Comparison of ENCODE assay signal across 25 cellular contexts in the genomic region with DNA sequence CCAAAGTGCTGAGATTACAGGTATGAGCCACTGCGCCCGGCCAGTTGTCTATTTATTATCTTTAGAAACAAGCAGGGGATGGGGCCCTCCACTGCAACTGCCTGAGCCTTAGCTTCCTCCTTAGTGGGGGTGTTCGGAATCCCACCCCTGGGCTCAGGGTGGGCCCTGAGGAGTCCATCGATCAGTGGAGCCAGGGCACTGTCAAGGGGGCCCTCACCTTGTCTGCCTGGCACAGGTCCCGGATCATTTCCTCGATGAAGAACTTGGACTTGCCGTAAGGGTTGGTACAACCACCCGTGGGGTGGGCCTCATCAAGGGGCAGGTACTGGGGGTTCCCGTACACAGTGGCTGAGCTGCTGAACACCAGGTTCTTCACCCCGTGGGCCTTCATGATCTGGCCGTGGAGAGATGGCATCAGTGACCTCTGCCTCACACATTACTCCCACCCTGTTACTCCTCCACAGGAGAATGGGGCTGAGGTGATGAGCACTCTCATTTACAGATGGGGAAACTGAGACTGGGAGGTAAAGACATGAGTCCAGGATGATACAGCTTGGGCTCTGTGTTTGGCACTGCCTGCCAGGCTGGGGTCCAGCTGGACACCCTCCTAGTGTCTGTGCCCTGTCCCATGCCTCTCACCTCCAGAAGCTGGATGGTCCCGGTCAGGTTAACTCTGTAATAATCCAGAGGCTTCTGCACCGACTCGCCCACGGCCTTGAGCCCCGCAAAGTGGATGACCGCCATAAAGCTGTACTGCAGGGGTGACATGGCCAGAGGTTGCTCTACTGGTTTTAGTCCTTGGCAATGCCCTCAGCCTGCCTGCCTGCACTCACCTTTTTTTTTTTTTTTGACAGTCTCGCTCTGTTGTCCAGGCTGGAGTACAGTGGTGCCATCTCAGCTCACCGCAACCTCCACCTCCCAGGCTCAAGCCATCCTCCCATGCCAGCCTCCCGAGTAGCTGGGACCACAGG. TPM values are rescaled to one million over a fixed set of nuclear protein-coding genes. Genes with fewer than 3 reads are reported as not detected.
DNase-seq lines count a peak whose midpoint lies in the region; ATAC-seq, FAIRE-seq and TF ChIP-seq lines count a peak whose summit lies in the region.
"Had no signal": no experiment of that assay in that cellular context is flagged by ENCODE, and none has a peak within 500 bp of the region (broad histone marks: within the 10 kb centered on the region; RNA-seq: fewer than 3 reads in every experiment).

No MANE protein-coding gene starts in this region.

- H3K27ac ChIP-seq in breast epithelium = peak overlapping the region; percentile 2 to 92
- H3K27ac ChIP-seq in mammary epithelial cell (ENCODE audit: insufficient read depth, low read depth, low read length) = no peak overlapping the region
- H3K27ac ChIP-seq in K562 (ENCODE audit: extremely low read depth, low read depth, low read length) = no peak overlapping the region
- peak overlapping the region in 1 of 2 donors; percentile 99 for H3K27ac ChIP-seq in mucosa of rectum (ENCODE audit: low read depth in 2 of 2, low read length in 2 of 2)
- H3K27ac ChIP-seq in upper lobe of right lung = peak overlapping the region; percentile 11
- no peak overlapping the region for H3K27ac ChIP-seq in caudate nucleus (ENCODE audit: low read depth, low read length)
- H3K27ac ChIP-seq: right atrium auricular region had no signal

- H3K9me1 ChIP-seq in K562 (ENCODE audit: control insufficient read depth, insufficient read depth, low read length) = peaks cover 5% of the 10 kb centered on the region

- no peaks in the 10 kb centered on the region for H3K27me3 ChIP-seq in breast epithelium
- no peaks in the 10 kb centered on the region for H3K27me3 ChIP-seq in mammary epithelial cell (ENCODE audit: insufficient read depth, low read length)
- H3K27me3 ChIP-seq in K562 (ENCODE audit: control insufficient read depth in 2 of 2, insufficient read depth in 2 of 2, low read length in 2 of 2) = no peaks in the 10 kb centered on the region
- H3K27me3 ChIP-seq in mucosa of rectum (ENCODE audit: control insufficient read depth in 2 of 2, insufficient read depth in 2 of 2, low read length in 2 of 2) = no peaks in the 10 kb centered on the region
- no peaks in the 10 kb centered on the region for H3K27me3 ChIP-seq in upper lobe of right lung
- H3K27me3 ChIP-seq: MG63, right atrium auricular region had no signal

- H3K9ac ChIP-seq in mammary epithelial cell (ENCODE audit: insufficient read depth, low read length) (no peak overlapping the region), K562 (ENCODE audit: insufficient read depth in 1 of 2, low read depth in 2 of 2, low read length in 2 of 2) (no peak overlapping the region; a peak in 1 of 4 replicates), mucosa of rectum (ENCODE audit: low read depth in 1 of 2, low read length in 2 of 2) (peak overlapping the region in 1 of 2 donors; percentile 98)

- in situ Hi-C loops in mammary epithelial cell (cut with MboI; ENCODE audit: low sequenced_read_pairs in 2 of 2) (no loop called here), K562 (cut with MboI) (no loop called here)

- POLR2A ChIA-PET in K562 (lab: Yijun Ruan, JAX) = interaction anchor here (0.6 to 10.2 kb wide), 8 partner anchors 7 to 162 kb away, joined by 3 to 197 read pairs (median 6); a partner anchor contains a TSS

- TF ChIP-seq POLR2A in breast epithelium (IDR thresholded peaks at IDR 0.05) (no peak), K562 (conservative IDR thresholded peaks at IDR 0.05) (no peak; the same call in 1 of the 2 replicates)

- H3K79me2 ChIP-seq in mammary epithelial cell (ENCODE audit: insufficient read depth, low read length) = peaks cover 38% of the 10 kb centered on the region
- H3K79me2 ChIP-seq in K562 (ENCODE audit: control insufficient read depth, insufficient read depth, low read length) = peaks cover 33% of the 10 kb centered on the region

- dilution Hi-C loops in mammary epithelial cell (cut with HindIII; ENCODE audit: low sequenced_read_pairs) = no loop called here

- TF ChIP-seq CTCF in breast epithelium (IDR thresholded peaks at IDR 0.05) = no peak
- TF ChIP-seq CTCF in mammary epithelial cell (conservative IDR thresholded peaks at IDR 0.05 in 1 of 2, IDR thresholded peaks at IDR 0.05 in 1 of 2; ENCODE audit: extremely low read depth in 1 of 2, insufficient read depth in 1 of 2, low read depth in 1 of 2, low read length in 2 of 2) = no peak
- no peak for TF ChIP-seq CTCF in K562 (IDR thresholded peaks at IDR 0.05 in 2 of 3, conservative IDR thresholded peaks at IDR 0.05 in 1 of 3; ENCODE audit: insufficient read depth in 2 of 3, low read depth in 1 of 3, low read length in 3 of 3)
- TF ChIP-seq CTCF in upper lobe of right lung (IDR thresholded peaks at IDR 0.05) = no peak

- H2AFZ ChIP-seq in mammary epithelial cell (ENCODE audit: low read depth, low read length) = no peak overlapping the region
- no peak overlapping the region for H2AFZ ChIP-seq in K562 (ENCODE audit: low read depth, low read length)

- TF ChIP-seq RAD21 in K562 (CRISPR knock-in tag; conservative IDR thresholded peaks at IDR 0.05 in 1 of 2, IDR thresholded peaks at IDR 0.05 in 1 of 2) = no peak

- no peak for DNase-seq in breast epithelium (ENCODE audit: low spot score in 2 of 2)
- no peak for DNase-seq in mammary epithelial cell
- no peak for DNase-seq in K562 (ENCODE audit: extremely low read depth in 1 of 4, low spot score in 3 of 4)
- DNase-seq in upper lobe of right lung = no peak
- no peak for DNase-seq in NCI-H2227 treated with DMSO at 0.1 percent for 48 hours (lab: John Stamatoyannopoulos, UW)
- DNase-seq in caudate nucleus (lab: John Stamatoyannopoulos, UW) = no peak
- DNase-seq in retina = no peak
- DNase-seq: activated CD8-positive, alpha-beta memory T cell treated with anti-CD3 and anti-CD28 coated beads for 24 hours; activated gamma-delta T cell treated with Interleukin-2 at 50 U/mL for 16 hours; amniotic stem cell; cortex of kidney; hippocampal formation; immature natural killer cell; KBM-7; MG63; naive thymus-derived CD4-positive, alpha-beta T cell; NCI-H2029 treated with DMSO at 0.1 percent for 48 hours; NCI-H226; NCI-H774 had no signal

- H3K4me2 ChIP-seq in mammary epithelial cell (ENCODE audit: insufficient read depth, low read depth, low read length) (no peak overlapping the region), K562 (ENCODE audit: insufficient read depth, low read length) (no peak overlapping the region)

- H3K9me3 ChIP-seq in breast epithelium = no peaks in the 10 kb centered on the region
- no peaks in the 10 kb centered on the region for H3K9me3 ChIP-seq in mammary epithelial cell (replicated peaks; ENCODE audit: insufficient read depth, low read length)
- H3K9me3 ChIP-seq in K562 (replicated peaks; ENCODE audit: control insufficient read depth, insufficient read depth, low read depth, low read length) = no peaks in the 10 kb centered on the region
- no peaks in the 10 kb centered on the region for H3K9me3 ChIP-seq in mucosa of rectum (ENCODE audit: control insufficient read depth in 2 of 2, low read length in 2 of 2)
- no peaks in the 10 kb centered on the region for H3K9me3 ChIP-seq in upper lobe of right lung
- H3K9me3 ChIP-seq: HAP-1, MG63, right atrium auricular region had no signal

- BruUV-seq in mammary epithelial cell (replicated peaks; lab: Mats Ljungman, UMichigan) (no TSS peak), K562 (replicated peaks; lab: Mats Ljungman, UMichigan) (no TSS peak)

- H4K20me1 ChIP-seq in mammary epithelial cell (ENCODE audit: insufficient read depth, low read length) (no peaks in the 10 kb centered on the region), K562 (replicated peaks; ENCODE audit: control insufficient read depth, insufficient read depth, low read length) (no peaks in the 10 kb centered on the region; the same call in 1 of the 2 replicates)

- no peaks in the 10 kb centered on the region for H3K36me3 ChIP-seq in breast epithelium
- peaks cover 9% of the 10 kb centered on the region for H3K36me3 ChIP-seq in mammary epithelial cell (ENCODE audit: insufficient read depth, low read length)
- H3K36me3 ChIP-seq in K562 (ENCODE audit: control insufficient read depth, insufficient read depth, low read length) = peaks cover 62% of the 10 kb centered on the region; the same call in 2 of the 3 replicates
- H3K36me3 ChIP-seq in mucosa of rectum (ENCODE audit: control insufficient read depth in 2 of 2, insufficient read depth in 2 of 2, low read length in 2 of 2) = peaks cover 28 to 31% of the 10 kb centered on the region in 2 donors
- H3K36me3 ChIP-seq in upper lobe of right lung = peaks cover 43% of the 10 kb centered on the region

- 70% methylated on average over 19 of the region's 20 CpGs for WGBS in mammary epithelial cell (ENCODE audit: low coverage, missing lambda C conversion rate)
- 90% methylated on average over 20 of the region's 20 CpGs for WGBS in K562 (ENCODE audit: insufficient coverage, low coverage, missing lambda C conversion rate)

- H3K4me1 ChIP-seq in breast epithelium = peaks cover 6% of the 10 kb centered on the region in 2 donors
- peaks cover 31% of the 10 kb centered on the region for H3K4me1 ChIP-seq in mammary epithelial cell (ENCODE audit: insufficient read depth, low read length)
- H3K4me1 ChIP-seq in K562 (replicated peaks in 1 of 2; ENCODE audit: control insufficient read depth in 2 of 2, insufficient read depth in 2 of 2, low read length in 2 of 2) = peaks cover 27 to 65% of the 10 kb centered on the region in 2 experiments
- peaks cover 35 to 55% of the 10 kb centered on the region in 2 donors for H3K4me1 ChIP-seq in mucosa of rectum (ENCODE audit: control insufficient read depth in 2 of 2, insufficient read depth in 2 of 2, low read length in 2 of 2)
- peaks cover 33% of the 10 kb centered on the region for H3K4me1 ChIP-seq in upper lobe of right lung

- intact Hi-C loops in breast epithelium (cut with DNase I; ENCODE audit: low total_unique reads) = no loop called here
- intact Hi-C loops in mammary epithelial cell (cut with micrococcal nuclease) = loop anchor here (2.0 kb wide), 1 partner anchor 19 kb away; a partner anchor contains a TSS
- intact Hi-C loops in K562 (cut with micrococcal nuclease) = no loop called here
- intact Hi-C loops in upper lobe of right lung (cut with DNase I) = no loop called here

- CTCF ChIA-PET in mammary epithelial cell (lab: Charles Lee; ENCODE audit: low non-redundant PET) (no interaction called here), K562 (lab: Yijun Ruan, JAX; ENCODE audit: low intra/inter-chr PET ratio) (interaction anchor here (0.7 kb wide), 1 partner anchor 118 kb away, joined by 3 read pairs; no protein-coding TSS in a partner anchor)

- no peak for TF ChIP-seq EP300 in K562 (IDR thresholded peaks at IDR 0.05; ENCODE audit: low read length)

- ATAC-seq in K562 (no peak), upper lobe of right lung (no peak)
- ATAC-seq: left lobe of liver; naive thymus-derived CD4-positive, alpha-beta T cell had no signal

- FAIRE-seq in K562 (lab: Jason Lieb, UNC) = no peak
- FAIRE-seq: frontal cortex, GM18507 had no signal

- H3K4me3 ChIP-seq in breast epithelium (no peak overlapping the region), mammary epithelial cell (replicated peaks in 1 of 3; ENCODE audit: insufficient read depth in 1 of 3, low read depth in 2 of 3, low read length in 3 of 3) (no peak overlapping the region), K562 (no peak overlapping the region), mucosa of rectum (ENCODE audit: low read length in 2 of 2) (peak overlapping the region; percentile 26 to 93), upper lobe of right lung (no peak overlapping the region)
- H3K4me3 ChIP-seq: HAP-1, MG63, right atrium auricular region had no signal

RNA-seq across cellular contexts. Expression of a gene that starts 2.8 kb away (rescaled TPM):
- total RNA-seq in breast epithelium (10 to 100 TPM in 2 of 3 donors, 1 to 10 TPM in 1; 9.9 to 31.2 (median 28.2) TPM), mammary epithelial cell (10 to 100 TPM; 24.2 to 84.5 TPM), K562 (2014; rRNA removed) (130 and 133 TPM in 2 replicates), K562 (2014; rRNA removed; fragmentation: Illumina TruSeq; extraction: Trizol) (36.8 and 48.3 TPM in 2 replicates), K562 (2015; rRNA removed; fragmentation: Illumina TruSeq; extraction: Trizol) (86.2 and 91.3 TPM in 2 replicates), K562 (2021) (108 and 112 TPM in 2 replicates), upper lobe of right lung (62.9 TPM)
- polyA plus RNA-seq in mammary epithelial cell (98.7 TPM), K562 (2011; rRNA removed) (88.3 and 104 TPM in 2 replicates), K562 (2014; fragmentation: Illumina TruSeq; extraction: Trizol) (96.6 and 108 TPM in 2 replicates), K562 (2014; fragmentation: Nextera tagmentation; extraction: Ambion mirVana) (10 to 100 TPM in 1 of 2 experiments, 1 to 10 TPM in 1; 8.4 to 48.4 TPM), K562 (2014; rRNA removed) (125 and 139 TPM in 2 replicates)
- polyA minus RNA-seq in mammary epithelial cell = 64.5 TPM
- total RNA-seq in K562 (2011; cell fraction: chromatin; rRNA removed; ENCODE audit: low replicate concordance) = 48.0 and 134 TPM in 2 replicates
- 107 and 108 TPM in 2 replicates for total RNA-seq in K562 (2011; cell fraction: nucleolus; rRNA removed)
- total RNA-seq in K562 (2011; cell fraction: nucleoplasm; rRNA removed) = 54.4 and 66.4 TPM in 2 replicates
- 132 and 175 TPM in 2 replicates for polyA plus RNA-seq in K562 (2011; cell fraction: cytosol; rRNA removed)
- 105 and 111 TPM in 2 replicates for polyA plus RNA-seq in K562 (2011; cell fraction: nucleus; rRNA removed)
- 89.3 and 129 TPM in 2 replicates for polyA plus RNA-seq in K562 (2012)
- 33.6 and 40.5 TPM in 2 replicates for polyA minus RNA-seq in K562 (2011; rRNA and poly(A)+ RNA removed)
- 29.0 and 36.3 TPM in 2 replicates for polyA minus RNA-seq in K562 (2011; cell fraction: cytosol; rRNA and poly(A)+ RNA removed)
- 28.5 and 41.0 TPM in 2 replicates for polyA minus RNA-seq in K562 (2011; cell fraction: nucleus; rRNA and poly(A)+ RNA removed)

RNA-seq across cellular contexts. Expression of a gene that starts 6.8 kb away (rescaled TPM):
- total RNA-seq in breast epithelium = 10 to 100 TPM; 31.8 to 52.8 (median 49.5) TPM
- total RNA-seq in mammary epithelial cell = 10 to 100 TPM; 81.5 to 89.8 TPM
- polyA plus RNA-seq in mammary epithelial cell = 107 TPM
- 91.3 TPM for polyA minus RNA-seq in mammary epithelial cell
- 27.3 and 126 TPM in 2 replicates for total RNA-seq in K562 (2011; cell fraction: chromatin; rRNA removed; ENCODE audit: low replicate concordance)
- total RNA-seq in K562 (2011; cell fraction: nucleolus; rRNA removed) = 89.4 and 103 TPM in 2 replicates
- total RNA-seq in K562 (2011; cell fraction: nucleoplasm; rRNA removed) = 56.7 and 62.0 TPM in 2 replicates
- 126 and 144 TPM in 2 replicates for total RNA-seq in K562 (2014; rRNA removed)
- total RNA-seq in K562 (2014; rRNA removed; fragmentation: Illumina TruSeq; extraction: Trizol) = 17.4 and 25.8 TPM in 2 replicates
- 56.5 and 58.4 TPM in 2 replicates for total RNA-seq in K562 (2015; rRNA removed; fragmentation: Illumina TruSeq; extraction: Trizol)
- total RNA-seq in K562 (2021) = 108 and 109 TPM in 2 replicates
- 60.1 and 72.7 TPM in 2 replicates for polyA plus RNA-seq in K562 (2011; rRNA removed)
- 89.6 and 223 TPM in 2 replicates for polyA plus RNA-seq in K562 (2011; cell fraction: cytosol; rRNA removed)
- 141 and 217 TPM in 2 replicates for polyA plus RNA-seq in K562 (2011; cell fraction: nucleus; rRNA removed)
- polyA plus RNA-seq in K562 (2012) = 97.6 and 103 TPM in 2 replicates
- polyA plus RNA-seq in K562 (2014; fragmentation: Illumina TruSeq; extraction: Trizol) = 90.2 and 141 TPM in 2 replicates
- 1 to 10 TPM; 3.9 to 9.9 TPM for polyA plus RNA-seq in K562 (2014; fragmentation: Nextera tagmentation; extraction: Ambion mirVana)
- 127 and 128 TPM in 2 replicates for polyA plus RNA-seq in K562 (2014; rRNA removed)
- polyA minus RNA-seq in K562 (2011; rRNA and poly(A)+ RNA removed) = 21.3 and 39.9 TPM in 2 replicates
- polyA minus RNA-seq in K562 (2011; cell fraction: cytosol; rRNA and poly(A)+ RNA removed) = 64.0 and 69.4 TPM in 2 replicates
- 25.7 and 26.4 TPM in 2 replicates for polyA minus RNA-seq in K562 (2011; cell fraction: nucleus; rRNA and poly(A)+ RNA removed)
- 45.9 TPM for total RNA-seq in upper lobe of right lung

RNA-seq across cellular contexts. Expression of a gene that starts 19.5 kb away (rescaled TPM):
- total RNA-seq in breast epithelium (10 to 100 TPM; 46.9 to 62.8 (median 60.3) TPM), mammary epithelial cell (10 to 100 TPM; 39.7 to 44.0 TPM), K562 (2014; rRNA removed) (149 and 175 TPM in 2 replicates), K562 (2014; rRNA removed; fragmentation: Illumina TruSeq; extraction: Trizol) (172 and 175 TPM in 2 replicates), K562 (2015; rRNA removed; fragmentation: Illumina TruSeq; extraction: Trizol) (144 and 151 TPM in 2 replicates), K562 (2021) (126 and 141 TPM in 2 replicates), upper lobe of right lung (46.5 TPM)
- polyA plus RNA-seq in mammary epithelial cell (45.9 TPM), K562 (2011; rRNA removed) (159 and 167 TPM in 2 replicates), K562 (2014; fragmentation: Illumina TruSeq; extraction: Trizol) (133 and 138 TPM in 2 replicates), K562 (2014; fragmentation: Nextera tagmentation; extraction: Ambion mirVana) (10 to 100 TPM; 46.5 to 51.7 TPM), K562 (2014; rRNA removed) (159 and 175 TPM in 2 replicates)
- polyA minus RNA-seq in mammary epithelial cell = 3.9 TPM
- total RNA-seq in K562 (2011; cell fraction: chromatin; rRNA removed; ENCODE audit: low replicate concordance) = 96.3 and 113 TPM in 2 replicates
- total RNA-seq in K562 (2011; cell fraction: nucleolus; rRNA removed) = 53.2 and 60.7 TPM in 2 replicates
- total RNA-seq in K562 (2011; cell fraction: nucleoplasm; rRNA removed) = 112 and 144 TPM in 2 replicates
- polyA plus RNA-seq in K562 (2011; cell fraction: cytosol; rRNA removed) = 81.9 and 157 TPM in 2 replicates
- polyA plus RNA-seq in K562 (2011; cell fraction: nucleus; rRNA removed) = 74.8 and 105 TPM in 2 replicates
- 80.0 and 120 TPM in 2 replicates for polyA plus RNA-seq in K562 (2012)
- 59.4 and 74.4 TPM in 2 replicates for polyA minus RNA-seq in K562 (2011; rRNA and poly(A)+ RNA removed)
- polyA minus RNA-seq in K562 (2011; cell fraction: cytosol; rRNA and poly(A)+ RNA removed) = 29.4 and 34.5 TPM in 2 replicates
- 17.0 and 32.8 TPM in 2 replicates for polyA minus RNA-seq in K562 (2011; cell fraction: nucleus; rRNA and poly(A)+ RNA removed)

RNA-seq across cellular contexts. Expression of a gene that starts 27.5 kb away (rescaled TPM):
- total RNA-seq in breast epithelium (10 to 100 TPM; 31.7 to 42.4 (median 39.0) TPM), mammary epithelial cell (10 to 100 TPM; 31.5 to 33.0 TPM), K562 (2014; rRNA removed) (24.2 TPM in 2 replicates), K562 (2014; rRNA removed; fragmentation: Illumina TruSeq; extraction: Trizol) (14.7 and 18.8 TPM in 2 replicates), K562 (2015; rRNA removed; fragmentation: Illumina TruSeq; extraction: Trizol) (15.5 and 18.0 TPM in 2 replicates), K562 (2021) (19.5 and 20.3 TPM in 2 replicates), upper lobe of right lung (40.1 TPM)
- polyA plus RNA-seq in mammary epithelial cell (25.8 TPM), K562 (2011; rRNA removed) (37.8 and 43.1 TPM in 2 replicates), K562 (2014; fragmentation: Illumina TruSeq; extraction: Trizol) (22.6 and 23.9 TPM in 2 replicates), K562 (2014; fragmentation: Nextera tagmentation; extraction: Ambion mirVana) (10 to 100 TPM; 73.0 to 82.2 TPM), K562 (2014; rRNA removed) (23.2 and 24.6 TPM in 2 replicates)
- 2.1 TPM for polyA minus RNA-seq in mammary epithelial cell
- total RNA-seq in K562 (2011; cell fraction: chromatin; rRNA removed; ENCODE audit: low replicate concordance) = 44.6 and 54.9 TPM in 2 replicates
- total RNA-seq in K562 (2011; cell fraction: nucleolus; rRNA removed) = 33.6 and 36.7 TPM in 2 replicates
- total RNA-seq in K562 (2011; cell fraction: nucleoplasm; rRNA removed) = 43.8 and 70.2 TPM in 2 replicates
- 29.4 and 39.5 TPM in 2 replicates for polyA plus RNA-seq in K562 (2011; cell fraction: cytosol; rRNA removed)
- polyA plus RNA-seq in K562 (2011; cell fraction: nucleus; rRNA removed) = 22.1 and 29.0 TPM in 2 replicates
- 21.8 and 49.2 TPM in 2 replicates for polyA plus RNA-seq in K562 (2012)
- polyA minus RNA-seq in K562 (2011; rRNA and poly(A)+ RNA removed) = 26.6 and 26.7 TPM in 2 replicates
- 9.7 and 10.6 TPM in 2 replicates for polyA minus RNA-seq in K562 (2011; cell fraction: cytosol; rRNA and poly(A)+ RNA removed)
- polyA minus RNA-seq in K562 (2011; cell fraction: nucleus; rRNA and poly(A)+ RNA removed) = 8.5 and 13.7 TPM in 2 replicates

RNA-seq across cellular contexts. Expression of a gene that starts 54.5 kb away (rescaled TPM):
- total RNA-seq in breast epithelium = 10 to 100 TPM; 30.3 to 61.9 (median 32.8) TPM
- 10 to 100 TPM; 38.0 to 59.9 TPM for total RNA-seq in mammary epithelial cell
- polyA plus RNA-seq in mammary epithelial cell = 37.0 TPM
- 65.2 TPM for polyA minus RNA-seq in mammary epithelial cell
- 40.0 and 60.8 TPM in 2 replicates for total RNA-seq in K562 (2011; cell fraction: chromatin; rRNA removed; ENCODE audit: low replicate concordance)
- total RNA-seq in K562 (2011; cell fraction: nucleolus; rRNA removed) = 22.4 and 23.7 TPM in 2 replicates
- total RNA-seq in K562 (2011; cell fraction: nucleoplasm; rRNA removed) = 31.1 and 33.1 TPM in 2 replicates
- 61.3 and 70.8 TPM in 2 replicates for total RNA-seq in K562 (2014; rRNA removed)
- 74.1 and 75.8 TPM in 2 replicates for total RNA-seq in K562 (2014; rRNA removed; fragmentation: Illumina TruSeq; extraction: Trizol)
- 77.6 and 80.0 TPM in 2 replicates for total RNA-seq in K562 (2015; rRNA removed; fragmentation: Illumina TruSeq; extraction: Trizol)
- 66.6 and 70.8 TPM in 2 replicates for total RNA-seq in K562 (2021)
- polyA plus RNA-seq in K562 (2011; rRNA removed) = 29.7 and 33.3 TPM in 2 replicates
- 13.9 and 14.8 TPM in 2 replicates for polyA plus RNA-seq in K562 (2011; cell fraction: cytosol; rRNA removed)
- polyA plus RNA-seq in K562 (2011; cell fraction: nucleus; rRNA removed) = 24.7 and 25.8 TPM in 2 replicates
- polyA plus RNA-seq in K562 (2012) = 28.7 and 53.0 TPM in 2 replicates
- 80.6 and 98.6 TPM in 2 replicates for polyA plus RNA-seq in K562 (2014; fragmentation: Illumina TruSeq; extraction: Trizol)
- 10 to 100 TPM; 31.9 to 53.6 TPM for polyA plus RNA-seq in K562 (2014; fragmentation: Nextera tagmentation; extraction: Ambion mirVana)
- polyA plus RNA-seq in K562 (2014; rRNA removed) = 44.4 and 48.7 TPM in 2 replicates
- 35.1 and 35.7 TPM in 2 replicates for polyA minus RNA-seq in K562 (2011; rRNA and poly(A)+ RNA removed)
- 25.7 and 34.4 TPM in 2 replicates for polyA minus RNA-seq in K562 (2011; cell fraction: cytosol; rRNA and poly(A)+ RNA removed)
- 10.5 and 19.7 TPM in 2 replicates for polyA minus RNA-seq in K562 (2011; cell fraction: nucleus; rRNA and poly(A)+ RNA removed)
- 66.2 TPM for total RNA-seq in upper lobe of right lung

Comparison
In these comparisons a context has a peak if more than half of its experiments do, and no peak if none do; other contexts are left out.
1. H3K27ac ChIP-seq: peak in breast epithelium (2 of 2) and upper lobe of right lung (single experiment); none in mammary epithelial cell (single experiment), K562 (single experiment) and caudate nucleus (single experiment).
2. H3K4me3 ChIP-seq: peak in mucosa of rectum (2 of 2); none in breast epithelium (0 of 3), mammary epithelial cell (0 of 3), K562 (single experiment) and upper lobe of right lung (single experiment).